Comparison of ENCODE assay signal across 9 cellular contexts in the genomic region with DNA sequence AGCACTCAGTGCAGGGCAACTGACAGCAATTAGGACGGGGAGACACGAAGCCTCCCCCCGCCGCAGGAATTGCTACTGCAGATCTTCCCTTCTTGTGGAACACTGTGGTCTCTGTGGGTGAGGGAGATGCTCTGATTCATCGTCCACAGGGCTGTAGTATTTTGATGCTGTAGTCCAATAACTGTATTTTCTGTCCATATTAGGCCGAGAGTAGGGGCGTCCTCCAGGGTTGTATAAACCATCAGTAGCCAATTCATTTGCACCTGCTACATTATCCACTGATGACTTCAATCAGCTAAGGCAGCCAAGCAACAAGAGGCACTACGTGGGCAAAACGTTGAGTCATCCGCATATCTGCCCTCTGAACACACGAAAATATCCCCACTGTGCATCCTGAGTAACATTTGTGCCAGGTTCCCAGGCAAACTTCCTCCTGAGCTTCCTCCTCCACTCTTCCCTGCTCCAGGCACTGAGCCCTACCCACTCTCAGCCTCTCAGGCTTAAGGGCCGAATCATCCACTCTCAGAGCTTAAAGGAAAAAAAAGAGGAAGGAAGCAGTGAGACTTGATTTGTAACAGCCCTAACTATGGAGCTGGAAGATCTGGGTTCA.
DNase-seq lines count a peak whose midpoint lies in the region; ATAC-seq, FAIRE-seq and TF ChIP-seq lines count a peak whose summit lies in the region.
"Had no signal": no experiment of that assay in that cellular context is flagged by ENCODE, and none has a peak within 500 bp of the region (broad histone marks: within the 10 kb centered on the region; RNA-seq: fewer than 3 reads in every experiment).

No MANE protein-coding gene starts in this region.

- no peak for TF ChIP-seq POLR2A in heart left ventricle (IDR thresholded peaks at IDR 0.05)

- TF ChIP-seq CTCF in heart left ventricle (IDR thresholded peaks at IDR 0.05): no peak

- H3K27ac ChIP-seq in heart left ventricle: peak overlapping the region in 6 of 12 donors; percentile 20 to 56 (median 41)

- peak; percentile 97 for FAIRE-seq in urothelium cell line (lab: Jason Lieb, UNC)

- H3K36me3 ChIP-seq in heart left ventricle: no peaks in the 10 kb centered on the region

- H3K9me3 ChIP-seq in heart left ventricle: no peaks in the 10 kb centered on the region

- H3K27ac Mint-ChIP-seq in activated naive CD4-positive, alpha-beta T cell treated with anti-CD3 and anti-CD28 coated beads, Interleukin-2, amount 50 U/mL, for 72 hours: peak overlapping the region; percentile 41 to 65
- H3K27ac Mint-ChIP-seq: activated naive CD4-positive, alpha-beta T cell treated with anti-CD3 and anti-CD28 coated beads, Interleukin-2, amount 10 ng/mL, durations not matched to agents 7 days and 5 days had no signal

- H3K36me3 Mint-ChIP-seq in activated naive CD4-positive, alpha-beta T cell treated with anti-CD3 and anti-CD28 coated beads, Interleukin-2, amount 50 U/mL, for 72 hours: no peaks in the 10 kb centered on the region
- H3K36me3 Mint-ChIP-seq: activated naive CD4-positive, alpha-beta T cell treated with anti-CD3 and anti-CD28 coated beads, Interleukin-2, amount 10 ng/mL, durations not matched to agents 7 days and 5 days had no signal

- peaks cover 0 to 21% (median 6%) of the 10 kb centered on the region in 12 donors for H3K4me1 ChIP-seq in heart left ventricle

- H3K9me3 Mint-ChIP-seq in activated naive CD4-positive, alpha-beta T cell treated with anti-CD3 and anti-CD28 coated beads, Interleukin-2, amount 50 U/mL, for 72 hours: peaks cover 8% of the 10 kb centered on the region in 2 donors

- intact Hi-C loops in heart left ventricle (cut with DNase I): no loop called here

- H3K4me3 ChIP-seq in heart left ventricle: no peak overlapping the region

- ATAC-seq in activated naive CD4-positive, alpha-beta T cell treated with anti-CD3 and anti-CD28 coated beads, Interleukin-2, amount 50 U/mL, for 72 hours: peak in 1 of 2 donors; percentile 20
- peak; percentile 55 to 83 (median 72) for ATAC-seq in heart left ventricle
- no peak for ATAC-seq in HG03432 (IDR thresholded peaks at IDR 0.05; ENCODE audit: unreplicated experiment)
- no peak for ATAC-seq in GM18511 (IDR thresholded peaks at IDR 0.05; ENCODE audit: unreplicated experiment)

- DNase-seq in activated naive CD4-positive, alpha-beta T cell treated with anti-CD3 and anti-CD28 coated beads, Interleukin-2, amount 50 U/mL, for 72 hours (ENCODE audit: low spot score in 2 of 2): no peak
- DNase-seq in activated naive CD4-positive, alpha-beta T cell treated with Interleukin-2 at 50 U/mL for 16 hours: no peak
- DNase-seq in SW480 (ENCODE audit: low spot score): peak; percentile 75
- DNase-seq in heart left ventricle: peak in 2 of 5 donors; percentile 27 to 44
- DNase-seq in urothelium cell line (ENCODE audit: low spot score): peak; percentile 80
- no peak for DNase-seq in GOT3 (lab: John Stamatoyannopoulos, UW)
- DNase-seq: activated naive CD4-positive, alpha-beta T cell treated with anti-CD3 and anti-CD28 coated beads, Interleukin-2, amount 10 ng/mL, durations not matched to agents 7 days and 5 days had no signal

- no peaks in the 10 kb centered on the region for H3K27me3 ChIP-seq in heart left ventricle

- 55 to 73% (median 63%) methylated on average over 12 of the region's 12 CpGs for WGBS in heart left ventricle, 4 donors

Comparison
In these comparisons a context has a peak if more than half of its experiments do, and no peak if none do; other contexts are left out.
1. ATAC-seq: peak in heart left ventricle (4 of 4); none in HG03432 (single experiment) and GM18511 (single experiment).
2. DNase-seq: peak in SW480 (single experiment) and urothelium cell line (single experiment); none in activated naive CD4-positive, alpha-beta T cell treated with anti-CD3 and anti-CD28 coated beads, Interleukin-2, amount 50 U/mL, for 72 hours (0 of 2), activated naive CD4-positive, alpha-beta T cell treated with Interleukin-2 at 50 U/mL for 16 hours (single experiment) and GOT3 (single experiment).